ENCODE assay signal across 17 cellular contexts in the genomic region with DNA sequence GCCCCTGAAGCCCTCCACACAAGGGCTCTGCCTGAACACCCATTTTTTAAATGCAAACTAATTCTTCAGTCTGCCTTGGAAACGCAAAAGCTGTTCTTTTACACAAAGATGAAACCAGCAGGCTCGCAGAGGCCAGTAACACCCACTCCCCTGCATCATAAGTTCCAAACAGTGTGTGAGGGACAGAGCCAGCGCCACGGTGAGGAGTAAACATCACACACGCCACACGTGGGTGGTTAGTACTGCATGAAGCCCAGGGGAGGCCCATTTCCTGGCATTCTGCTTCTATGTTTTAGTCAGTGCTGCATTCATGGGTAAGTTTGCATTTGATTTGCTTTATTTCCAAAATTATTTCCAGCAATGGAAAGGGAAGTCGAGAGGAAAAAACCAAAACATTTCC.
DNase-seq lines count a peak whose midpoint lies in the region; ATAC-seq and TF ChIP-seq lines count a peak whose summit lies in the region.
"Had no signal": no experiment of that assay in that cellular context is flagged by ENCODE, and none has a peak within 500 bp of the region (broad histone marks: within the 10 kb centered on the region; RNA-seq: fewer than 3 reads in every experiment).

No MANE protein-coding gene starts in this region.

- DNase-seq in stimulated activated CD4-positive, alpha-beta T cell treated with anti-CD3 and anti-CD28 coated beads, Interleukin-15, amount 100 ng/mL, for 24 hours = peak; percentile 54
- DNase-seq in stimulated activated CD4-positive, alpha-beta T cell treated with anti-CD3 and anti-CD28 coated beads, Interleukin-4, amount 100 ng/mL, for 24 hours = no peak
- DNase-seq in activated T-cell treated with anti-CD3 and anti-CD28 coated beads, Interleukin-2, amount 50 U/mL, for 72 hours = peak; percentile 40 to 60
- DNase-seq in occipital lobe (lab: John Stamatoyannopoulos, UW) = peak; percentile 46
- no peak for DNase-seq in prostate gland (ENCODE audit: low spot score)
- DNase-seq: activated effector memory CD4-positive, alpha-beta T cell treated with Interleukin-2 at 50 U/mL for 16 hours; C1 segment of cervical spinal cord; DMS79; foreskin keratinocyte; KG1; NCI-H1436; NCI-H446; OCI-M1 had no signal

- H3K27ac Mint-ChIP-seq in activated T-cell treated with anti-CD3 and anti-CD28 coated beads, Interleukin-2, amount 50 U/mL, for 72 hours = no peak overlapping the region

- no peak for TF ChIP-seq POLR2A in prostate gland (IDR thresholded peaks at IDR 0.05)

- no peaks in the 10 kb centered on the region for H3K9me3 ChIP-seq in prostate gland
- H3K9me3 ChIP-seq: vagina had no signal

- H3K36me3 ChIP-seq in prostate gland = no peaks in the 10 kb centered on the region
- H3K36me3 ChIP-seq: vagina had no signal

- TF ChIP-seq CTCF in prostate gland (IDR thresholded peaks at IDR 0.05) = no peak

- H3K27me3 Mint-ChIP-seq in activated T-cell treated with anti-CD3 and anti-CD28 coated beads, Interleukin-2, amount 50 U/mL, for 72 hours (ENCODE audit: low read depth) = no peaks in the 10 kb centered on the region

- no peak overlapping the region for H3K4me3 ChIP-seq in prostate gland
- H3K4me3 ChIP-seq: vagina had no signal

- no peaks in the 10 kb centered on the region for H3K36me3 Mint-ChIP-seq in activated T-cell treated with anti-CD3 and anti-CD28 coated beads, Interleukin-2, amount 50 U/mL, for 72 hours (ENCODE audit: insufficient read depth in 2 of 2)

- peak overlapping the region in 1 of 2 donors; percentile 17 for H3K4me3 Mint-ChIP-seq in activated T-cell treated with anti-CD3 and anti-CD28 coated beads, Interleukin-2, amount 50 U/mL, for 72 hours

- no peaks in the 10 kb centered on the region for H3K4me1 ChIP-seq in prostate gland (replicated peaks)
- H3K4me1 ChIP-seq: foreskin keratinocyte, vagina had no signal

- no peaks in the 10 kb centered on the region for H3K27me3 ChIP-seq in prostate gland (replicated peaks; ENCODE audit: insufficient read depth)
- H3K27me3 ChIP-seq: foreskin keratinocyte, vagina had no signal

- WGBS in prostate gland = 35% methylated on average over 7 of the region's 7 CpGs

- peaks cover 31% of the 10 kb centered on the region for H3K4me1 Mint-ChIP-seq in activated T-cell treated with anti-CD3 and anti-CD28 coated beads, Interleukin-2, amount 50 U/mL, for 72 hours (ENCODE audit: low read depth)

- ATAC-seq in activated T-cell treated with anti-CD3 and anti-CD28 coated beads, Interleukin-2, amount 50 U/mL, for 72 hours (replicated peaks in 1 of 2) = peak; percentile 96 to 97
- ATAC-seq in HG02678 (IDR thresholded peaks at IDR 0.05; ENCODE audit: unreplicated experiment) (no peak), GM21526 (IDR thresholded peaks at IDR 0.05; ENCODE audit: low FRiP score, unreplicated experiment) (no peak), HG02938 (IDR thresholded peaks at IDR 0.05; ENCODE audit: unreplicated experiment) (no peak)
- ATAC-seq: foreskin keratinocyte had no signal

- no peak overlapping the region for H3K27ac ChIP-seq in prostate gland
- H3K27ac ChIP-seq: foreskin keratinocyte, vagina had no signal

- intact Hi-C loops in prostate gland (cut with DNase I) = no loop called here

- H3K9me3 Mint-ChIP-seq in activated T-cell treated with anti-CD3 and anti-CD28 coated beads, Interleukin-2, amount 50 U/mL, for 72 hours = peaks cover 0 to 1% of the 10 kb centered on the region in 2 donors

Comparison
In these comparisons a context has a peak if more than half of its experiments do, and no peak if none do; other contexts are left out.
1. DNase-seq: peak in stimulated activated CD4-positive, alpha-beta T cell treated with anti-CD3 and anti-CD28 coated beads, Interleukin-15, amount 100 ng/mL, for 24 hours (single experiment), activated T-cell treated with anti-CD3 and anti-CD28 coated beads, Interleukin-2, amount 50 U/mL, for 72 hours (2 of 2) and occipital lobe (single experiment); none in stimulated activated CD4-positive, alpha-beta T cell treated with anti-CD3 and anti-CD28 coated beads, Interleukin-4, amount 100 ng/mL, for 24 hours (single experiment) and prostate gland (single experiment).
2. ATAC-seq: peak in activated T-cell treated with anti-CD3 and anti-CD28 coated beads, Interleukin-2, amount 50 U/mL, for 72 hours (2 of 2); none in HG02678 (single experiment), GM21526 (single experiment) and HG02938 (single experiment).